31 cellular contexts compared by ENCODE assay signal in genomic region chr13:24308068-24308445, GRCh38. TPM values are rescaled to one million over a fixed set of nuclear protein-coding genes. Genes with fewer than 3 reads are reported as not detected.
A peak's percentile ranks its signal among the peaks of the same experiment; 100 is the strongest.
DNase-seq lines count a peak whose midpoint lies in the region; ATAC-seq and TF ChIP-seq lines count a peak whose summit lies in the region.
"Had no signal": no experiment of that assay in that cellular context is flagged by ENCODE, and none has a peak within 500 bp of the region (broad histone marks: within the 10 kb centered on the region; RNA-seq: fewer than 3 reads in every experiment).

No MANE protein-coding gene starts in this region.

- intact Hi-C loops in left ventricle myocardium superior (cut with micrococcal nuclease): no loop called here

- no peak for TF ChIP-seq CTCF in upper lobe of left lung (IDR thresholded peaks at IDR 0.05)

- H3K27me3 Mint-ChIP-seq in natural killer cell treated with Interleukin-12 subunit alpha and Interleukin-12 subunit beta and Interleukin-15 and Interleukin-18, amount 100 ng/mL, for 72 hours: no peaks in the 10 kb centered on the region

- TF ChIP-seq EP300 in upper lobe of left lung (IDR thresholded peaks at IDR 0.05): no peak

- ATAC-seq in left ventricle myocardium superior (peak; percentile 38), upper lobe of left lung (ENCODE audit: low FRiP score in 2 of 2) (peak; percentile 20 to 34), HG02678 (IDR thresholded peaks at IDR 0.05; ENCODE audit: unreplicated experiment) (no peak)
- peak; percentile 24 to 38 for ATAC-seq in natural killer cell treated with Interleukin-12 subunit alpha and Interleukin-12 subunit beta and Interleukin-15 and Interleukin-18, amount 100 ng/mL, for 72 hours

- DNase-seq in activated CD8-positive, alpha-beta memory T cell treated with anti-CD3 and anti-CD28 coated beads for 24 hours: peak; percentile 58
- no peak for DNase-seq in activated CD8-positive, alpha-beta memory T cell treated with anti-CD3 and anti-CD28 coated beads, Interleukin-2, amount 50 U/mL, for 4 hours
- DNase-seq in left ventricle myocardium superior: peak; percentile 39
- no peak for DNase-seq in natural killer cell treated with Interleukin-12 subunit alpha and Interleukin-12 subunit beta and Interleukin-15 and Interleukin-18, amount 100 ng/mL, for 72 hours (ENCODE audit: low spot score)
- DNase-seq in upper lobe of left lung: peak in 1 of 2 donors; percentile 86
- no peak for DNase-seq in NCI-H2081 (lab: John Stamatoyannopoulos, UW)
- no peak for DNase-seq in NOMO-1 treated with dmso at 0.1 percent for 144 hours (lab: John Stamatoyannopoulos, UW; ENCODE audit: unreplicated experiment)
- DNase-seq: activated CD4-positive, alpha-beta T cell treated with anti-CD3 and anti-CD28 coated beads for 4 hours; activated effector memory CD4-positive, alpha-beta T cell treated with Interleukin-2 at 50 U/mL for 16 hours; central memory CD4-positive, alpha-beta T cell; foreskin fibroblast; HCEC 1CT; Karpas-422; kidney; NCI-H1436; NCI-H2081 treated with DMSO at 0.1 percent for 48 hours; NCI-H226; Peyer's patch; retina; SJCRH30; spleen; SW 1271; T-helper 9 cell; WERI-Rb-1 had no signal

- H3K36me3 ChIP-seq in upper lobe of left lung: peaks cover 0 to 29% (median 18%) of the 10 kb centered on the region in 4 donors
- H3K36me3 ChIP-seq: WERI-Rb-1 had no signal

- peaks cover 13% of the 10 kb centered on the region for H3K36me3 Mint-ChIP-seq in natural killer cell treated with Interleukin-12 subunit alpha and Interleukin-12 subunit beta and Interleukin-15 and Interleukin-18, amount 100 ng/mL, for 72 hours

- H3K4me1 Mint-ChIP-seq in natural killer cell treated with Interleukin-12 subunit alpha and Interleukin-12 subunit beta and Interleukin-15 and Interleukin-18, amount 100 ng/mL, for 72 hours (ENCODE audit: low read depth in 2 of 2): peaks cover 0 to 4% of the 10 kb centered on the region in 2 donors

- H3K9me3 Mint-ChIP-seq in natural killer cell treated with Interleukin-12 subunit alpha and Interleukin-12 subunit beta and Interleukin-15 and Interleukin-18, amount 100 ng/mL, for 72 hours: no peaks in the 10 kb centered on the region
- H3K9me3 Mint-ChIP-seq: type B pancreatic cell had no signal

- no peak overlapping the region for H3K4me3 Mint-ChIP-seq in natural killer cell treated with Interleukin-12 subunit alpha and Interleukin-12 subunit beta and Interleukin-15 and Interleukin-18, amount 100 ng/mL, for 72 hours
- H3K4me3 Mint-ChIP-seq: type B pancreatic cell had no signal

- TF ChIP-seq POLR2A in upper lobe of left lung (IDR thresholded peaks at IDR 0.05): no peak

- WGBS in upper lobe of left lung, 2 donors: 58 to 81% methylated on average over 7 to 33 of the region's 33 CpGs

- H3K27me3 ChIP-seq in upper lobe of left lung: no peaks in the 10 kb centered on the region
- H3K27me3 ChIP-seq: pancreas, Peyer's patch, SJCRH30, spleen had no signal

- no peak overlapping the region for H3K4me3 ChIP-seq in upper lobe of left lung
- H3K4me3 ChIP-seq: pancreas, Peyer's patch, SJCRH30, spleen had no signal

- H3K27ac Mint-ChIP-seq in natural killer cell treated with Interleukin-12 subunit alpha and Interleukin-12 subunit beta and Interleukin-15 and Interleukin-18, amount 100 ng/mL, for 72 hours: no peak overlapping the region
- H3K27ac Mint-ChIP-seq: type B pancreatic cell had no signal

- H3K9me3 ChIP-seq in upper lobe of left lung: no peaks in the 10 kb centered on the region
- H3K9me3 ChIP-seq: pancreas, Peyer's patch, SJCRH30, spleen had no signal

- peaks cover 0 to 16% (median 11%) of the 10 kb centered on the region in 4 donors for H3K4me1 ChIP-seq in upper lobe of left lung
- H3K4me1 ChIP-seq: Peyer's patch, SJCRH30 had no signal

- no peak overlapping the region for H3K27ac ChIP-seq in upper lobe of left lung
- H3K27ac ChIP-seq: 22Rv1, C4-2B, pancreas, Peyer's patch, SJCRH30, WERI-Rb-1 had no signal

RNA-seq across cellular contexts. Expression of gene C1QTNF9, which starts 1.3 kb away (rescaled TPM):
- total RNA-seq in left ventricle myocardium superior: 3.9 TPM
- under 1 TPM in 1 of 2 donors, not detected in 1; 0.39 TPM for total RNA-seq in natural killer cell treated with Interleukin-12 subunit alpha and Interleukin-12 subunit beta and Interleukin-15 and Interleukin-18, amount 100 ng/mL, for 72 hours
- under 1 TPM in 2 of 6 donors, not detected in 4; 0.30 to 0.39 TPM for total RNA-seq in upper lobe of left lung
- total RNA-seq: esophagus mucosa, lung microvascular endothelial cell, SJCRH30 had no signal

Comparison
In these comparisons a context has a peak if more than half of its experiments do, and no peak if none do; other contexts are left out.
1. DNase-seq: peak in activated CD8-positive, alpha-beta memory T cell treated with anti-CD3 and anti-CD28 coated beads for 24 hours (single experiment) and left ventricle myocardium superior (single experiment); none in activated CD8-positive, alpha-beta memory T cell treated with anti-CD3 and anti-CD28 coated beads, Interleukin-2, amount 50 U/mL, for 4 hours (single experiment), natural killer cell treated with Interleukin-12 subunit alpha and Interleukin-12 subunit beta and Interleukin-15 and Interleukin-18, amount 100 ng/mL, for 72 hours (single experiment), NCI-H2081 (0 of 2) and NOMO-1 treated with dmso at 0.1 percent for 144 hours (single experiment).